In genomic region chr16:12530291-12530690, GRCh38 we compare ENCODE assay signal across 20 cellular contexts.
DNase-seq lines count a peak whose midpoint lies in the region; ATAC-seq and TF ChIP-seq lines count a peak whose summit lies in the region.
"Had no signal": no experiment of that assay in that cellular context is flagged by ENCODE, and none has a peak within 500 bp of the region (broad histone marks: within the 10 kb centered on the region; RNA-seq: fewer than 3 reads in every experiment).

No MANE protein-coding gene starts in this region.

- H3K9me3 ChIP-seq in neutrophil = no peaks in the 10 kb centered on the region
- H3K9me3 ChIP-seq in ascending aorta = no peaks in the 10 kb centered on the region
- H3K9me3 ChIP-seq: MG63 had no signal

- H3K4me1 Mint-ChIP-seq in activated CD4-positive, alpha-beta T cell treated with anti-CD3 and anti-CD28 coated beads for 36 hours = peaks cover 46% of the 10 kb centered on the region
- H3K4me1 Mint-ChIP-seq in activated CD4-positive, alpha-beta T cell treated with anti-CD3 and anti-CD28 coated beads, Interleukin-2, amount 10 ng/mL, durations not matched to agents 7 days and 5 days = peaks cover 48% of the 10 kb centered on the region
- H3K4me1 Mint-ChIP-seq in CD14-positive monocyte = peaks cover 35% of the 10 kb centered on the region

- H3K36me3 ChIP-seq in neutrophil = no peaks in the 10 kb centered on the region
- no peaks in the 10 kb centered on the region for H3K36me3 ChIP-seq in ascending aorta
- H3K36me3 ChIP-seq: MG63 had no signal

- no peak overlapping the region for H3K4me3 Mint-ChIP-seq in activated CD4-positive, alpha-beta T cell treated with anti-CD3 and anti-CD28 coated beads for 36 hours
- no peak overlapping the region for H3K4me3 Mint-ChIP-seq in activated CD4-positive, alpha-beta T cell treated with anti-CD3 and anti-CD28 coated beads, Interleukin-2, amount 10 ng/mL, durations not matched to agents 7 days and 5 days
- peak overlapping the region; percentile 32 to 73 for H3K4me3 Mint-ChIP-seq in CD14-positive monocyte

- no peaks in the 10 kb centered on the region for H3K9me3 Mint-ChIP-seq in activated CD4-positive, alpha-beta T cell treated with anti-CD3 and anti-CD28 coated beads for 36 hours (ENCODE audit: low read depth)
- H3K9me3 Mint-ChIP-seq in activated CD4-positive, alpha-beta T cell treated with anti-CD3 and anti-CD28 coated beads, Interleukin-2, amount 10 ng/mL, durations not matched to agents 7 days and 5 days = no peaks in the 10 kb centered on the region
- H3K9me3 Mint-ChIP-seq in CD14-positive monocyte = peaks cover 0 to 2% (median 0%) of the 10 kb centered on the region in 7 donors

- CTCF ChIA-PET in activated CD4-positive, alpha-beta T cell treated with anti-CD3 and anti-CD28 coated beads for 36 hours (lab: Charles Lee) = interaction anchor here (1.3 kb wide), 1 partner anchor 42 kb away, joined by 4 read pairs; no protein-coding TSS in a partner anchor
- CTCF ChIA-PET in activated CD4-positive, alpha-beta T cell treated with anti-CD3 and anti-CD28 coated beads, Interleukin-2, amount 10 ng/mL, durations not matched to agents 7 days and 5 days (lab: Charles Lee) = interaction anchor here (1.1 to 1.4 kb wide), 2 partner anchors 11 to 13 kb away, joined by 3 to 4 read pairs; no protein-coding TSS in a partner anchor

- H3K4me1 ChIP-seq in neutrophil (ENCODE audit: control insufficient read depth in 1 of 2, insufficient read depth in 1 of 2, low read depth in 1 of 2, low read length in 1 of 2) (peaks cover 44 to 56% of the 10 kb centered on the region in 2 experiments), ascending aorta (no peaks in the 10 kb centered on the region)

- peak overlapping the region; percentile 35 for H3K27ac ChIP-seq in HL-60 (replicated peaks)
- H3K27ac ChIP-seq in neutrophil = peak overlapping the region; percentile 94
- H3K27ac ChIP-seq in ascending aorta = no peak overlapping the region
- H3K27ac ChIP-seq: PC-9 had no signal

- H3K27me3 ChIP-seq in HL-60 (ENCODE audit: insufficient read depth, poor library complexity, severe bottlenecking) = no peaks in the 10 kb centered on the region
- H3K27me3 ChIP-seq in neutrophil = no peaks in the 10 kb centered on the region
- H3K27me3 ChIP-seq in ascending aorta = no peaks in the 10 kb centered on the region
- H3K27me3 ChIP-seq: MG63 had no signal

- H3K36me3 Mint-ChIP-seq in activated CD4-positive, alpha-beta T cell treated with anti-CD3 and anti-CD28 coated beads for 36 hours (ENCODE audit: low read depth) = peaks cover 17% of the 10 kb centered on the region
- H3K36me3 Mint-ChIP-seq in activated CD4-positive, alpha-beta T cell treated with anti-CD3 and anti-CD28 coated beads, Interleukin-2, amount 10 ng/mL, durations not matched to agents 7 days and 5 days (ENCODE audit: low read depth) = peaks cover 6% of the 10 kb centered on the region
- peaks cover 20 to 23% of the 10 kb centered on the region in 2 donors for H3K36me3 Mint-ChIP-seq in CD14-positive monocyte

- POLR2A ChIA-PET in activated CD4-positive, alpha-beta T cell treated with anti-CD3 and anti-CD28 coated beads for 36 hours (lab: Charles Lee) = no interaction called here
- POLR2A ChIA-PET in activated CD4-positive, alpha-beta T cell treated with anti-CD3 and anti-CD28 coated beads, Interleukin-2, amount 10 ng/mL, durations not matched to agents 7 days and 5 days (lab: Charles Lee) = no interaction called here

- no peaks in the 10 kb centered on the region for H3K27me3 Mint-ChIP-seq in activated CD4-positive, alpha-beta T cell treated with anti-CD3 and anti-CD28 coated beads for 36 hours
- no peaks in the 10 kb centered on the region for H3K27me3 Mint-ChIP-seq in activated CD4-positive, alpha-beta T cell treated with anti-CD3 and anti-CD28 coated beads, Interleukin-2, amount 10 ng/mL, durations not matched to agents 7 days and 5 days
- peaks cover 0 to 4% (median 0%) of the 10 kb centered on the region in 3 donors for H3K27me3 Mint-ChIP-seq in CD14-positive monocyte (ENCODE audit: low read depth in 3 of 3)
- H3K27me3 Mint-ChIP-seq: CD4-positive, alpha-beta memory T cell had no signal

- TF ChIP-seq CTCF in CD14-positive monocyte (IDR thresholded peaks at IDR 0.05) (no peak), HL-60 (IDR thresholded peaks at IDR 0.05; ENCODE audit: insufficient read depth, low read length) (no peak), neutrophil (IDR thresholded peaks at IDR 0.05) (no peak), ascending aorta (IDR thresholded peaks at IDR 0.05) (no peak)

- ATAC-seq in activated CD4-positive, alpha-beta T cell treated with anti-CD3 and anti-CD28 coated beads for 36 hours = no peak

- H3K27ac Mint-ChIP-seq in activated CD4-positive, alpha-beta T cell treated with anti-CD3 and anti-CD28 coated beads for 36 hours = peak overlapping the region; percentile 74
- no peak overlapping the region for H3K27ac Mint-ChIP-seq in activated CD4-positive, alpha-beta T cell treated with anti-CD3 and anti-CD28 coated beads, Interleukin-2, amount 10 ng/mL, durations not matched to agents 7 days and 5 days
- peak overlapping the region; percentile 66 to 92 (median 81) for H3K27ac Mint-ChIP-seq in CD14-positive monocyte

- DNase-seq in activated CD4-positive, alpha-beta T cell treated with anti-CD3 and anti-CD28 coated beads for 36 hours = no peak
- no peak for DNase-seq in activated CD4-positive, alpha-beta T cell treated with anti-CD3 and anti-CD28 coated beads, Interleukin-2, amount 10 ng/mL, durations not matched to agents 7 days and 5 days
- no peak for DNase-seq in CD14-positive monocyte (ENCODE audit: low spot score)
- DNase-seq in HL-60 (ENCODE audit: low read depth in 1 of 2, low spot score in 1 of 2) = peak in 1 of 2 experiments; percentile 33
- DNase-seq in cortex of kidney (lab: John Stamatoyannopoulos, UW) = no peak
- DNase-seq in ascending aorta (ENCODE audit: low spot score in 2 of 2) = no peak
- DNase-seq: CD4-positive, alpha-beta memory T cell; COR-L47; DMS53; KBM-7; MG63; NCI-H1105 treated with DMSO at 0.1 percent for 48 hours; NCI-H146; NCI-H1930; NCI-H446; NCI-H524 treated with DMSO at 0.1 percent for 48 hours; NCI-H774; SHP77 had no signal

- intact Hi-C loops in activated CD4-positive, alpha-beta T cell treated with anti-CD3 and anti-CD28 coated beads for 36 hours (cut with DNase I, micrococcal nuclease) = loop anchor here (10.0 kb wide), 3 partner anchors 445 to 1435 kb away; partner anchors contain the start of gene GSPT1 (in 1 of the 2)
- intact Hi-C loops in CD14-positive monocyte (cut with micrococcal nuclease) = no loop called here
- intact Hi-C loops in ascending aorta (cut with DNase I) = no loop called here

- H3K4me3 ChIP-seq in HL-60 (replicated peaks; ENCODE audit: insufficient read depth, low read length) (no peak overlapping the region), neutrophil (ENCODE audit: low read depth in 1 of 2, low read length in 1 of 2) (peak overlapping the region; percentile 27 to 47), ascending aorta (no peak overlapping the region)
- H3K4me3 ChIP-seq: MG63, PC-9 had no signal

Comparison
In these comparisons a context has a peak if more than half of its experiments do, and no peak if none do; other contexts are left out.
1. H3K4me3 Mint-ChIP-seq: peak in CD14-positive monocyte (2 of 2); none in activated CD4-positive, alpha-beta T cell treated with anti-CD3 and anti-CD28 coated beads for 36 hours (single experiment) and activated CD4-positive, alpha-beta T cell treated with anti-CD3 and anti-CD28 coated beads, Interleukin-2, amount 10 ng/mL, durations not matched to agents 7 days and 5 days (single experiment).
2. H3K27ac ChIP-seq: peak in HL-60 (single experiment) and neutrophil (single experiment); none in ascending aorta (0 of 2).
3. H3K4me3 ChIP-seq: peak in neutrophil (2 of 2); none in HL-60 (single experiment) and ascending aorta (0 of 2).
4. intact Hi-C loops: an anchor here in activated CD4-positive, alpha-beta T cell treated with anti-CD3 and anti-CD28 coated beads for 36 hours (10.0 kb wide); none called in CD14-positive monocyte and ascending aorta.